ENCODE assay signal across 2 cellular contexts in the genomic region with DNA sequence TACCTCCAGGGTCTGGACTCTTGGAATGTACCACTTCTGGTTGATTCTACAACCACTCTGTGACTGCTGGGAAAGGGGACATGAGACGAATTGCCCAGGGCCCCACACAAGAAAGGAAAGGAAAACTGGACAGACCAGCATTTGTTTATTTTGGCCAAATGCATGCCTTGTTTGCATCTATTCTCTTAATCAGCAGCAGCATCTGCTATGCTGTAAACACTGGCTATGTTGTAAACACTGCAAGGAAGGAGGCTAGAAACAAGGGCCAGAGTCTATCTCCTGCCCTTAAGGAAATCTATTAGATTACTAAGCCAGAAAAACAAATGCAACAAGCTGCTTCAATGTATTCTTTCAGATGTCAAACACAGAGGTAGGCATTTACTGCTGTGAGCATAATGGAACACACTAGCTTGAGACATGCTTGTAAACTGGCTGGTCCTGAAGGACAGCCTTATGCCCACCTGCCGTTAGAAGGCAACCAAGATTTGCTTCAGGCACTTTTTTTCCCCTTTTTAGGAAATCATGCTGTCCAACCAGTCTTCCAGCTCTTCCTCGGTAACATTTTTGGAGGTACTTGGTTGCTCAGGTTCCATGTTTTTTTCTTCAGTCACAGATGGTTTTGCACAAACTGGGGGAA.
TF ChIP-seq lines count a peak whose summit lies in the region.

No MANE protein-coding gene starts in this region.

TF ChIP-seq in endothelial cell of umbilical vein, 7 proteins besides CTCF, POLR2A, EP300 and RAD21 (continued from another document):
- no peak for TF ChIP-seq JUN (IDR thresholded peaks at IDR 0.05; ENCODE audit: borderline replicate concordance, insufficient read depth, insufficient read length, low read depth)

TF ChIP-seq in neural cell, 6 proteins besides CTCF, POLR2A, EP300 and RAD21:
- TF ChIP-seq, protein P1, sequence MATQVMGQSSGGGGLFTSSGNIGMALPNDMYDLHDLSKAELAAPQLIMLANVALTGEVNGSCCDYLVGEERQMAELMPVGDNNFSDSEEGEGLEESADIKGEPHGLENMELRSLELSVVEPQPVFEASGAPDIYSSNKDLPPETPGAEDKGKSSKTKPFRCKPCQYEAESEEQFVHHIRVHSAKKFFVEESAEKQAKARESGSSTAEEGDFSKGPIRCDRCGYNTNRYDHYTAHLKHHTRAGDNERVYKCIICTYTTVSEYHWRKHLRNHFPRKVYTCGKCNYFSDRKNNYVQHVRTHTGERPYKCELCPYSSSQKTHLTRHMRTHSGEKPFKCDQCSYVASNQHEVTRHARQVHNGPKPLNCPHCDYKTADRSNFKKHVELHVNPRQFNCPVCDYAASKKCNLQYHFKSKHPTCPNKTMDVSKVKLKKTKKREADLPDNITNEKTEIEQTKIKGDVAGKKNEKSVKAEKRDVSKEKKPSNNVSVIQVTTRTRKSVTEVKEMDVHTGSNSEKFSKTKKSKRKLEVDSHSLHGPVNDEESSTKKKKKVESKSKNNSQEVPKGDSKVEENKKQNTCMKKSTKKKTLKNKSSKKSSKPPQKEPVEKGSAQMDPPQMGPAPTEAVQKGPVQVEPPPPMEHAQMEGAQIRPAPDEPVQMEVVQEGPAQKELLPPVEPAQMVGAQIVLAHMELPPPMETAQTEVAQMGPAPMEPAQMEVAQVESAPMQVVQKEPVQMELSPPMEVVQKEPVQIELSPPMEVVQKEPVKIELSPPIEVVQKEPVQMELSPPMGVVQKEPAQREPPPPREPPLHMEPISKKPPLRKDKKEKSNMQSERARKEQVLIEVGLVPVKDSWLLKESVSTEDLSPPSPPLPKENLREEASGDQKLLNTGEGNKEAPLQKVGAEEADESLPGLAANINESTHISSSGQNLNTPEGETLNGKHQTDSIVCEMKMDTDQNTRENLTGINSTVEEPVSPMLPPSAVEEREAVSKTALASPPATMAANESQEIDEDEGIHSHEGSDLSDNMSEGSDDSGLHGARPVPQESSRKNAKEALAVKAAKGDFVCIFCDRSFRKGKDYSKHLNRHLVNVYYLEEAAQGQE (IDR thresholded peaks at IDR 0.05; ENCODE audit: borderline replicate concordance) = no peak
- peak; percentile 57 for TF ChIP-seq POLR2AphosphoS5 (IDR thresholded peaks at IDR 0.05)
- TF ChIP-seq TAF1 (IDR thresholded peaks at IDR 0.05; ENCODE audit: low read depth) = no peak
- TF ChIP-seq SMC3 (conservative IDR thresholded peaks at IDR 0.05; ENCODE audit: poor library complexity) = no peak
- no peak for TF ChIP-seq MXI1 (conservative IDR thresholded peaks at IDR 0.05; ENCODE audit: poor library complexity, severe bottlenecking)
